In the genomic region with DNA sequence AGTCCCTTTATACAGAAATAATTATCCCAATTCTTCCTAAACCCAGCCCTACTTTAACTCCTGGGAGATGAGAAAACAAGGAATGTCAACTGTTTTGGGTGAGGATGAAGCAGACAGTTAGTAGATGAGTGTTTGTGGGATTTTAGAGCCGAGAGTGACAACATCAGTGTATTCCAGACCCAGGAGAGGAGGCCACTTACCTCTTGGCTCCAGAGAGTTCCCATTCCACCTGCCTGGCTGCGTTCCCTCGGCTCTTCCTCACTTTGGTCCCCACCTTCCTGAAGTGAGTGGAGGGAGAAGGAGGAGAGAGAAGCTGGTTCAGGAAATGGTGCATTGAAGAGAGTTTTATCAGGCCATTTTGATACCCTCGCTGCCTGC, we compare ENCODE assay signal across 1 cellular context.
TF ChIP-seq lines count a peak whose summit lies in the region.

No MANE protein-coding gene starts in this region.

TF ChIP-seq in GM23338, 12 proteins besides CTCF, POLR2A, EP300 and RAD21 (continued from another document):
- TF ChIP-seq, protein P1, sequence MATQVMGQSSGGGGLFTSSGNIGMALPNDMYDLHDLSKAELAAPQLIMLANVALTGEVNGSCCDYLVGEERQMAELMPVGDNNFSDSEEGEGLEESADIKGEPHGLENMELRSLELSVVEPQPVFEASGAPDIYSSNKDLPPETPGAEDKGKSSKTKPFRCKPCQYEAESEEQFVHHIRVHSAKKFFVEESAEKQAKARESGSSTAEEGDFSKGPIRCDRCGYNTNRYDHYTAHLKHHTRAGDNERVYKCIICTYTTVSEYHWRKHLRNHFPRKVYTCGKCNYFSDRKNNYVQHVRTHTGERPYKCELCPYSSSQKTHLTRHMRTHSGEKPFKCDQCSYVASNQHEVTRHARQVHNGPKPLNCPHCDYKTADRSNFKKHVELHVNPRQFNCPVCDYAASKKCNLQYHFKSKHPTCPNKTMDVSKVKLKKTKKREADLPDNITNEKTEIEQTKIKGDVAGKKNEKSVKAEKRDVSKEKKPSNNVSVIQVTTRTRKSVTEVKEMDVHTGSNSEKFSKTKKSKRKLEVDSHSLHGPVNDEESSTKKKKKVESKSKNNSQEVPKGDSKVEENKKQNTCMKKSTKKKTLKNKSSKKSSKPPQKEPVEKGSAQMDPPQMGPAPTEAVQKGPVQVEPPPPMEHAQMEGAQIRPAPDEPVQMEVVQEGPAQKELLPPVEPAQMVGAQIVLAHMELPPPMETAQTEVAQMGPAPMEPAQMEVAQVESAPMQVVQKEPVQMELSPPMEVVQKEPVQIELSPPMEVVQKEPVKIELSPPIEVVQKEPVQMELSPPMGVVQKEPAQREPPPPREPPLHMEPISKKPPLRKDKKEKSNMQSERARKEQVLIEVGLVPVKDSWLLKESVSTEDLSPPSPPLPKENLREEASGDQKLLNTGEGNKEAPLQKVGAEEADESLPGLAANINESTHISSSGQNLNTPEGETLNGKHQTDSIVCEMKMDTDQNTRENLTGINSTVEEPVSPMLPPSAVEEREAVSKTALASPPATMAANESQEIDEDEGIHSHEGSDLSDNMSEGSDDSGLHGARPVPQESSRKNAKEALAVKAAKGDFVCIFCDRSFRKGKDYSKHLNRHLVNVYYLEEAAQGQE (IDR thresholded peaks at IDR 0.05; ENCODE audit: unreplicated experiment), result no peak
- no peak for TF ChIP-seq POLR2AphosphoS5 (IDR thresholded peaks at IDR 0.05; ENCODE audit: low read depth)
- TF ChIP-seq, protein P2, sequence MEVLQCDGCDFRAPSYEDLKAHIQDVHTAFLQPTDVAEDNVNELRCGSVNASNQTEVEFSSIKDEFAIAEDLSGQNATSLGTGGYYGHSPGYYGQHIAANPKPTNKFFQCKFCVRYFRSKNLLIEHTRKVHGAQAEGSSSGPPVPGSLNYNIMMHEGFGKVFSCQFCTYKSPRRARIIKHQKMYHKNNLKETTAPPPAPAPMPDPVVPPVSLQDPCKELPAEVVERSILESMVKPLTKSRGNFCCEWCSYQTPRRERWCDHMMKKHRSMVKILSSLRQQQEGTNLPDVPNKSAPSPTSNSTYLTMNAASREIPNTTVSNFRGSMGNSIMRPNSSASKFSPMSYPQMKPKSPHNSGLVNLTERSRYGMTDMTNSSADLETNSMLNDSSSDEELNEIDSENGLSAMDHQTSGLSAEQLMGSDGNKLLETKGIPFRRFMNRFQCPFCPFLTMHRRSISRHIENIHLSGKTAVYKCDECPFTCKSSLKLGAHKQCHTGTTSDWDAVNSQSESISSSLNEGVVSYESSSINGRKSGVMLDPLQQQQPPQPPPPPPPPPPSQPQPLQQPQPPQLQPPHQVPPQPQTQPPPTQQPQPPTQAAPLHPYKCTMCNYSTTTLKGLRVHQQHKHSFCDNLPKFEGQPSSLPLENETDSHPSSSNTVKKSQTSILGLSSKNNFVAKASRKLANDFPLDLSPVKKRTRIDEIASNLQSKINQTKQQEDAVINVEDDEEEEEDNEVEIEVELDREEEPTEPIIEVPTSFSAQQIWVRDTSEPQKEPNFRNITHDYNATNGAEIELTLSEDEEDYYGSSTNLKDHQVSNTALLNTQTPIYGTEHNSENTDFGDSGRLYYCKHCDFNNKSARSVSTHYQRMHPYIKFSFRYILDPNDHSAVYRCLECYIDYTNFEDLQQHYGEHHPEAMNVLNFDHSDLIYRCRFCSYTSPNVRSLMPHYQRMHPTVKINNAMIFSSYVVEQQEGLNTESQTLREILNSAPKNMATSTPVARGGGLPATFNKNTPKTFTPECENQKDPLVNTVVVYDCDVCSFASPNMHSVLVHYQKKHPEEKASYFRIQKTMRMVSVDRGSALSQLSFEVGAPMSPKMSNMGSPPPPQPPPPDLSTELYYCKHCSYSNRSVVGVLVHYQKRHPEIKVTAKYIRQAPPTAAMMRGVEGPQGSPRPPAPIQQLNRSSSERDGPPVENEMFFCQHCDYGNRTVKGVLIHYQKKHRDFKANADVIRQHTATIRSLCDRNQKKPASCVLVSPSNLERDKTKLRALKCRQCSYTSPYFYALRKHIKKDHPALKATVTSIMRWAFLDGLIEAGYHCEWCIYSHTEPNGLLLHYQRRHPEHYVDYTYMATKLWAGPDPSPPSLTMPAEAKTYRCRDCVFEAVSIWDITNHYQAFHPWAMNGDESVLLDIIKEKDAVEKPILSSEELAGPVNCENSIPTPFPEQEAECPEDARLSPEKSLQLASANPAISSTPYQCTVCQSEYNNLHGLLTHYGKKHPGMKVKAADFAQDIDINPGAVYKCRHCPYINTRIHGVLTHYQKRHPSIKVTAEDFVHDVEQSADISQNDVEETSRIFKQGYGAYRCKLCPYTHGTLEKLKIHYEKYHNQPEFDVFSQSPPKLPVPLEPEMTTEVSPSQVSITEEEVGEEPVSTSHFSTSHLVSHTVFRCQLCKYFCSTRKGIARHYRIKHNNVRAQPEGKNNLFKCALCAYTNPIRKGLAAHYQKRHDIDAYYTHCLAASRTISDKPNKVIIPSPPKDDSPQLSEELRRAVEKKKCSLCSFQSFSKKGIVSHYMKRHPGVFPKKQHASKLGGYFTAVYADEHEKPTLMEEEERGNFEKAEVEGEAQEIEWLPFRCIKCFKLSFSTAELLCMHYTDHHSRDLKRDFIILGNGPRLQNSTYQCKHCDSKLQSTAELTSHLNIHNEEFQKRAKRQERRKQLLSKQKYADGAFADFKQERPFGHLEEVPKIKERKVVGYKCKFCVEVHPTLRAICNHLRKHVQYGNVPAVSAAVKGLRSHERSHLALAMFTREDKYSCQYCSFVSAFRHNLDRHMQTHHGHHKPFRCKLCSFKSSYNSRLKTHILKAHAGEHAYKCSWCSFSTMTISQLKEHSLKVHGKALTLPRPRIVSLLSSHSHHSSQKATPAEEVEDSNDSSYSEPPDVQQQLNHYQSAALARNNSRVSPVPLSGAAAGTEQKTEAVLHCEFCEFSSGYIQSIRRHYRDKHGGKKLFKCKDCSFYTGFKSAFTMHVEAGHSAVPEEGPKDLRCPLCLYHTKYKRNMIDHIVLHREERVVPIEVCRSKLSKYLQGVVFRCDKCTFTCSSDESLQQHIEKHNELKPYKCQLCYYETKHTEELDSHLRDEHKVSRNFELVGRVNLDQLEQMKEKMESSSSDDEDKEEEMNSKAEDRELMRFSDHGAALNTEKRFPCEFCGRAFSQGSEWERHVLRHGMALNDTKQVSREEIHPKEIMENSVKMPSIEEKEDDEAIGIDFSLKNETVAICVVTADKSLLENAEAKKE (CRISPR knock-in tag; IDR thresholded peaks at IDR 0.05), result no peak
- no peak for TF ChIP-seq EZH2 (IDR thresholded peaks at IDR 0.05; ENCODE audit: low read depth, unreplicated experiment)
- no peak for TF ChIP-seq STAT1 (IDR thresholded peaks at IDR 0.05; ENCODE audit: unreplicated experiment)
